ENCODE assay signal across 11 cellular contexts in the genomic region with DNA sequence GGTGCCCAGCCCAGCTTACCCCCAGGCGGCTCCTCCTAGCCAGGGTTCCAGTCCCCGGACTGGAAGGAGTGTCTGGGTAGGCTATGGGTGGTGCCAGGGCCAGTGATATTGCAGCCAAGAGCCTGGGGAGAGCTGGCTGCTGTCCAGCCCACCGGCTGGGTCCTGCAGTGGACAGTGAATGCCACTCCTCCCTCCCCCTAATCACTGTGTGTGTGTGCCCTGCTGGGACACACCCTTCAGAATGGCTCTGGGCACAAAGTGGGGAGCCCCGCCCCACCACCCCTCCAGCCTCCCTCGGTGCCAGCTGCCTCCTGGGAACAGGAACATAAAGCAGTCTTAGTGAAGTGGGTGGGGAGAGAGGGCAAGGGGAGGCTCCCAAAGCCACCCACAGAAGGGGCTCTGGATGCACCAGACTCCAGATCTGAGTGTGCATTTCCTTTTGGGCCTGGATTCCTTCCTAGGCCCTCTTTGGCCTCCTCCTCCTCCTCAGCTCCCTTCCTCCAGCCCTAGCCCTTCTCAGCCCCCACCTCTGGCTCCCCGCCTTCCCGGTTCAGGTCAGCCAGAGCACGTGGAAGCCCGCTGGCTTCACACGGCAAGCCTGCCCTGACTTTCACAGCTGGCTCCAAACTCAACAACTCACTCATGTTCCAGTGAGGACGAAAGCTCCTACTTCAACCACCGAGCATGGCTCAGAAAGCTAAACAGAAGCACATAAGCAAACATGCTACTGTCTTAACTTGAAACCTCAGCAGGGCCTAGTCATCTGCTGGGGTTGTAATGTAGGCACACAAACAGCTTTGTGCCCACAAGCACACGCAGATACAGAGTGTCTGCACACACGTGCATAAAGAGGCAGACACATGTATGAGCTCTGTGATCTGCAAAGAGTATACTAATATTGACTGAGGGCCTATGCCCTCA.
DNase-seq lines count a peak whose midpoint lies in the region; ATAC-seq, FAIRE-seq and TF ChIP-seq lines count a peak whose summit lies in the region.
"Had no signal": no experiment of that assay in that cellular context is flagged by ENCODE, and none has a peak within 500 bp of the region (broad histone marks: within the 10 kb centered on the region; RNA-seq: fewer than 3 reads in every experiment).

No MANE protein-coding gene starts in this region.

- 47% methylated on average over 14 of the region's 14 CpGs for WGBS in right cardiac atrium
- WGBS in small intestine, 3 donors, result 9 to 47% (median 27%) methylated on average over 12 to 14 of the region's 14 CpGs
- WGBS in gastroesophageal sphincter (ENCODE audit: low coverage in 1 of 2), 2 donors, result 100% methylated on average over 1 of the region's 14 CpGs; no CpG with 5 or more reads in 1 of the 2 donors

- intact Hi-C loops in right cardiac atrium (cut with DNase I), result no loop called here

- H3K27ac Mint-ChIP-seq in activated T-cell treated with anti-CD3 and anti-CD28 coated beads, Interleukin-2, amount 50 U/mL, for 72 hours, result no peak overlapping the region

- H3K9me3 ChIP-seq in right cardiac atrium (ENCODE audit: control insufficient read depth, low read length) (no peaks in the 10 kb centered on the region), small intestine (ENCODE audit: control insufficient read depth, low read depth) (no peaks in the 10 kb centered on the region), gastroesophageal sphincter (no peaks in the 10 kb centered on the region)
- H3K9me3 ChIP-seq: tibial artery had no signal

- H3K36me3 ChIP-seq in small intestine (ENCODE audit: control insufficient read depth in 2 of 2, insufficient read depth in 2 of 2, low read length in 2 of 2), result no peaks in the 10 kb centered on the region
- H3K36me3 ChIP-seq in gastroesophageal sphincter, result no peaks in the 10 kb centered on the region
- H3K36me3 ChIP-seq: tibial artery had no signal

- no peak for TF ChIP-seq POLR2A in gastroesophageal sphincter (IDR thresholded peaks at IDR 0.05)

- H3K4me3 ChIP-seq in right cardiac atrium (ENCODE audit: low read length) (no peak overlapping the region), small intestine (ENCODE audit: low read depth in 1 of 2, low read length in 2 of 2) (no peak overlapping the region), gastroesophageal sphincter (no peak overlapping the region)
- H3K4me3 ChIP-seq: tibial artery had no signal

- TF ChIP-seq EP300 in Ishikawa (IDR thresholded peaks at IDR 0.05; ENCODE audit: borderline replicate concordance), result peak; percentile 87
- no peak for TF ChIP-seq EP300 in gastroesophageal sphincter (IDR thresholded peaks at IDR 0.05)

- peaks cover 8% of the 10 kb centered on the region for H3K4me1 ChIP-seq in right cardiac atrium (ENCODE audit: control insufficient read depth, insufficient read depth, low read length)
- no peaks in the 10 kb centered on the region for H3K4me1 ChIP-seq in small intestine (ENCODE audit: control insufficient read depth in 2 of 2, insufficient read depth in 1 of 2, low read depth in 1 of 2, low read length in 1 of 2)
- H3K4me1 ChIP-seq in gastroesophageal sphincter, result peaks cover 0 to 42% (median 16%) of the 10 kb centered on the region in 3 donors

- peak; percentile 71 for DNase-seq in NCI-H774 (lab: John Stamatoyannopoulos, UW)
- DNase-seq in right cardiac atrium, result peak; percentile 44 to 84 (median 79)
- DNase-seq in small intestine, result peak; percentile 91
- DNase-seq in activated T-cell treated with anti-CD3 and anti-CD28 coated beads, Interleukin-2, amount 50 U/mL, for 72 hours, result no peak
- no peak for DNase-seq in D341Med (ENCODE audit: low spot score)
- DNase-seq in AG20443 (ENCODE audit: low spot score), result no peak
- DNase-seq: activated naive CD4-positive, alpha-beta T cell treated with anti-CD3 and anti-CD28 coated beads, Interleukin-2, amount 50 U/mL, for 16 hours; tibial artery had no signal

- H3K27me3 ChIP-seq in right cardiac atrium (ENCODE audit: control insufficient read depth, insufficient read depth), result no peaks in the 10 kb centered on the region
- H3K27me3 ChIP-seq in small intestine (ENCODE audit: control insufficient read depth in 2 of 2, insufficient read depth in 2 of 2, low read length in 2 of 2), result peaks cover 0 to 7% of the 10 kb centered on the region in 2 donors
- H3K27me3 ChIP-seq in gastroesophageal sphincter, result peaks cover 19% of the 10 kb centered on the region

- ATAC-seq in right cardiac atrium, result peak; percentile 42 to 83
- no peak for ATAC-seq in activated T-cell treated with anti-CD3 and anti-CD28 coated beads, Interleukin-2, amount 50 U/mL, for 72 hours (replicated peaks in 1 of 2)
- no peak for ATAC-seq in gastroesophageal sphincter

- H3K36me3 Mint-ChIP-seq in activated T-cell treated with anti-CD3 and anti-CD28 coated beads, Interleukin-2, amount 50 U/mL, for 72 hours (ENCODE audit: insufficient read depth in 2 of 2), result no peaks in the 10 kb centered on the region

- H3K27ac ChIP-seq in right cardiac atrium (ENCODE audit: low read length) (peak overlapping the region; percentile 13), small intestine (ENCODE audit: low read depth in 1 of 2, low read length in 1 of 2) (peak overlapping the region; percentile 45 to 76), gastroesophageal sphincter (no peak overlapping the region)
- H3K27ac ChIP-seq: tibial artery had no signal

- no peak for FAIRE-seq in small intestine (lab: Jason Lieb, UNC)
- FAIRE-seq: endothelial cell of umbilical vein had no signal

- no peak for TF ChIP-seq RAD21 in Ishikawa (IDR thresholded peaks at IDR 0.05; ENCODE audit: low read depth)

- no peak for TF ChIP-seq CTCF in gastroesophageal sphincter (IDR thresholded peaks at IDR 0.05)

- peaks cover 54% of the 10 kb centered on the region for H3K27me3 Mint-ChIP-seq in activated T-cell treated with anti-CD3 and anti-CD28 coated beads, Interleukin-2, amount 50 U/mL, for 72 hours (ENCODE audit: low read depth)

- H3K9me3 Mint-ChIP-seq in activated T-cell treated with anti-CD3 and anti-CD28 coated beads, Interleukin-2, amount 50 U/mL, for 72 hours, result no peaks in the 10 kb centered on the region

- no peak overlapping the region for H3K4me3 Mint-ChIP-seq in activated T-cell treated with anti-CD3 and anti-CD28 coated beads, Interleukin-2, amount 50 U/mL, for 72 hours

- peaks cover 18% of the 10 kb centered on the region for H3K4me1 Mint-ChIP-seq in activated T-cell treated with anti-CD3 and anti-CD28 coated beads, Interleukin-2, amount 50 U/mL, for 72 hours (ENCODE audit: low read depth)

TF ChIP-seq in Ishikawa, 13 proteins besides CTCF, POLR2A, EP300 and RAD21:
- TF ChIP-seq EGR1 (IDR thresholded peaks at IDR 0.05) (no peak), TCF12 (IDR thresholded peaks at IDR 0.05; ENCODE audit: low read depth) (peak; percentile 89), FOXM1 (IDR thresholded peaks at IDR 0.05; ENCODE audit: borderline replicate concordance, low read depth) (no peak), NFIC (IDR thresholded peaks at IDR 0.05) (peak; percentile 99), CREB1 (IDR thresholded peaks at IDR 0.05; ENCODE audit: low read depth) (no peak), TEAD4 (IDR thresholded peaks at IDR 0.05) (peak; percentile 70), ZBTB7A (IDR thresholded peaks at IDR 0.05; ENCODE audit: low read depth) (no peak; the same call in 1 of the 2 replicates), TAF1 (IDR thresholded peaks at IDR 0.05; ENCODE audit: low read depth) (no peak), CEBPB (IDR thresholded peaks at IDR 0.05) (no peak), YY1 (IDR thresholded peaks at IDR 0.05; ENCODE audit: low read depth) (peak; percentile 34; the same call in 1 of the 2 replicates)
- TF ChIP-seq, protein P1, sequence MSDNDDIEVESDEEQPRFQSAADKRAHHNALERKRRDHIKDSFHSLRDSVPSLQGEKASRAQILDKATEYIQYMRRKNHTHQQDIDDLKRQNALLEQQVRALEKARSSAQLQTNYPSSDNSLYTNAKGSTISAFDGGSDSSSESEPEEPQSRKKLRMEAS (IDR thresholded peaks at IDR 0.05), result peak; percentile 95
- TF ChIP-seq, protein P2, sequence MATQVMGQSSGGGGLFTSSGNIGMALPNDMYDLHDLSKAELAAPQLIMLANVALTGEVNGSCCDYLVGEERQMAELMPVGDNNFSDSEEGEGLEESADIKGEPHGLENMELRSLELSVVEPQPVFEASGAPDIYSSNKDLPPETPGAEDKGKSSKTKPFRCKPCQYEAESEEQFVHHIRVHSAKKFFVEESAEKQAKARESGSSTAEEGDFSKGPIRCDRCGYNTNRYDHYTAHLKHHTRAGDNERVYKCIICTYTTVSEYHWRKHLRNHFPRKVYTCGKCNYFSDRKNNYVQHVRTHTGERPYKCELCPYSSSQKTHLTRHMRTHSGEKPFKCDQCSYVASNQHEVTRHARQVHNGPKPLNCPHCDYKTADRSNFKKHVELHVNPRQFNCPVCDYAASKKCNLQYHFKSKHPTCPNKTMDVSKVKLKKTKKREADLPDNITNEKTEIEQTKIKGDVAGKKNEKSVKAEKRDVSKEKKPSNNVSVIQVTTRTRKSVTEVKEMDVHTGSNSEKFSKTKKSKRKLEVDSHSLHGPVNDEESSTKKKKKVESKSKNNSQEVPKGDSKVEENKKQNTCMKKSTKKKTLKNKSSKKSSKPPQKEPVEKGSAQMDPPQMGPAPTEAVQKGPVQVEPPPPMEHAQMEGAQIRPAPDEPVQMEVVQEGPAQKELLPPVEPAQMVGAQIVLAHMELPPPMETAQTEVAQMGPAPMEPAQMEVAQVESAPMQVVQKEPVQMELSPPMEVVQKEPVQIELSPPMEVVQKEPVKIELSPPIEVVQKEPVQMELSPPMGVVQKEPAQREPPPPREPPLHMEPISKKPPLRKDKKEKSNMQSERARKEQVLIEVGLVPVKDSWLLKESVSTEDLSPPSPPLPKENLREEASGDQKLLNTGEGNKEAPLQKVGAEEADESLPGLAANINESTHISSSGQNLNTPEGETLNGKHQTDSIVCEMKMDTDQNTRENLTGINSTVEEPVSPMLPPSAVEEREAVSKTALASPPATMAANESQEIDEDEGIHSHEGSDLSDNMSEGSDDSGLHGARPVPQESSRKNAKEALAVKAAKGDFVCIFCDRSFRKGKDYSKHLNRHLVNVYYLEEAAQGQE (IDR thresholded peaks at IDR 0.05; ENCODE audit: low read depth), result 0 out of 2 replicates have a peak, but pooled peaks have one; percentile 11
- TF ChIP-seq, protein P3, sequence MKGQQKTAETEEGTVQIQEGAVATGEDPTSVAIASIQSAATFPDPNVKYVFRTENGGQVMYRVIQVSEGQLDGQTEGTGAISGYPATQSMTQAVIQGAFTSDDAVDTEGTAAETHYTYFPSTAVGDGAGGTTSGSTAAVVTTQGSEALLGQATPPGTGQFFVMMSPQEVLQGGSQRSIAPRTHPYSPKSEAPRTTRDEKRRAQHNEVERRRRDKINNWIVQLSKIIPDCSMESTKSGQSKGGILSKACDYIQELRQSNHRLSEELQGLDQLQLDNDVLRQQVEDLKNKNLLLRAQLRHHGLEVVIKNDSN (IDR thresholded peaks at IDR 0.05), result no peak

Comparison
In these comparisons a context has a peak if more than half of its experiments do, and no peak if none do; other contexts are left out.
1. DNase-seq: peak in NCI-H774 (single experiment), right cardiac atrium (3 of 3) and small intestine (single experiment); none in activated T-cell treated with anti-CD3 and anti-CD28 coated beads, Interleukin-2, amount 50 U/mL, for 72 hours (0 of 2), D341Med (single experiment) and AG20443 (single experiment).
2. ATAC-seq: peak in right cardiac atrium (2 of 2); none in activated T-cell treated with anti-CD3 and anti-CD28 coated beads, Interleukin-2, amount 50 U/mL, for 72 hours (0 of 2) and gastroesophageal sphincter (single experiment).
3. H3K27ac ChIP-seq: peak in right cardiac atrium (single experiment) and small intestine (2 of 2); none in gastroesophageal sphincter (0 of 4).